In genomic region chr12:131930510-131930909, GRCh38 we compare ENCODE assay signal across 9 cellular contexts. TPM values are rescaled to one million over a fixed set of nuclear protein-coding genes. Genes with fewer than 3 reads are reported as not detected.
DNase-seq lines count a peak whose midpoint lies in the region; ATAC-seq and FAIRE-seq lines count a peak whose summit lies in the region.
"Had no signal": no experiment of that assay in that cellular context is flagged by ENCODE, and none has a peak within 500 bp of the region (broad histone marks: within the 10 kb centered on the region; RNA-seq: fewer than 3 reads in every experiment).

No MANE protein-coding gene starts in this region.

- intact Hi-C loops in activated CD4-positive, alpha-beta T cell treated with anti-CD3 and anti-CD28 coated beads for 36 hours (cut with DNase I, micrococcal nuclease): no loop called here
- intact Hi-C loops in activated T-helper 1 cell treated with anti-CD3 and anti-CD28 coated beads, Interleukin-12 subunit alpha, Interleukin-12 subunit beta, Interleukin-2, Interleukin-4 antibody, amounts not matched to agents 30 ng/mL and 10 ng/mL and 1 ng/mL, durations not matched to agents 14 hours and 24 hours and 36 hours (cut with micrococcal nuclease): no loop called here

- peaks cover 20% of the 10 kb centered on the region for H3K4me1 Mint-ChIP-seq in activated CD4-positive, alpha-beta T cell treated with anti-CD3 and anti-CD28 coated beads for 36 hours
- H3K4me1 Mint-ChIP-seq in activated T-helper 1 cell treated with anti-CD3 and anti-CD28 coated beads, Interleukin-12 subunit alpha, Interleukin-12 subunit beta, Interleukin-2, Interleukin-4 antibody, amounts not matched to agents 30 ng/mL and 10 ng/mL and 1 ng/mL, durations not matched to agents 14 hours and 24 hours and 36 hours (ENCODE audit: low read depth): peaks cover 13% of the 10 kb centered on the region
- H3K4me1 Mint-ChIP-seq in immature natural killer cell: peaks cover 16 to 20% of the 10 kb centered on the region in 2 donors

- ATAC-seq in activated CD4-positive, alpha-beta T cell treated with anti-CD3 and anti-CD28 coated beads for 36 hours: no peak
- ATAC-seq: gastroesophageal sphincter had no signal

- H3K9ac ChIP-seq in subcutaneous abdominal adipose tissue (ENCODE audit: low read length in 5 of 5): peak overlapping the region in 3 of 5 donors; percentile 70 to 76 (median 71)

- peak overlapping the region; percentile 83 for H3K27ac Mint-ChIP-seq in activated CD4-positive, alpha-beta T cell treated with anti-CD3 and anti-CD28 coated beads for 36 hours
- H3K27ac Mint-ChIP-seq in activated T-helper 1 cell treated with anti-CD3 and anti-CD28 coated beads, Interleukin-12 subunit alpha, Interleukin-12 subunit beta, Interleukin-2, Interleukin-4 antibody, amounts not matched to agents 30 ng/mL and 10 ng/mL and 1 ng/mL, durations not matched to agents 14 hours and 24 hours and 36 hours: peak overlapping the region; percentile 75
- H3K27ac Mint-ChIP-seq in immature natural killer cell: peak overlapping the region; percentile 25 to 84 (median 81)

- peaks cover 32% of the 10 kb centered on the region for H3K36me3 Mint-ChIP-seq in activated CD4-positive, alpha-beta T cell treated with anti-CD3 and anti-CD28 coated beads for 36 hours (ENCODE audit: low read depth)
- peaks cover 25% of the 10 kb centered on the region for H3K36me3 Mint-ChIP-seq in activated T-helper 1 cell treated with anti-CD3 and anti-CD28 coated beads, Interleukin-12 subunit alpha, Interleukin-12 subunit beta, Interleukin-2, Interleukin-4 antibody, amounts not matched to agents 30 ng/mL and 10 ng/mL and 1 ng/mL, durations not matched to agents 14 hours and 24 hours and 36 hours (ENCODE audit: low read depth)
- H3K36me3 Mint-ChIP-seq in immature natural killer cell: peaks cover 5 to 16% (median 13%) of the 10 kb centered on the region in 3 donors

- H3K4me1 ChIP-seq in subcutaneous abdominal adipose tissue (ENCODE audit: control insufficient read depth in 5 of 5, insufficient read depth in 5 of 5, low read length in 5 of 5): peaks cover 0 to 19% (median 16%) of the 10 kb centered on the region in 5 donors

- POLR2A ChIA-PET in activated CD4-positive, alpha-beta T cell treated with anti-CD3 and anti-CD28 coated beads for 36 hours (lab: Charles Lee): no interaction called here

- no peaks in the 10 kb centered on the region for H3K27me3 Mint-ChIP-seq in activated CD4-positive, alpha-beta T cell treated with anti-CD3 and anti-CD28 coated beads for 36 hours
- no peaks in the 10 kb centered on the region for H3K27me3 Mint-ChIP-seq in activated T-helper 1 cell treated with anti-CD3 and anti-CD28 coated beads, Interleukin-12 subunit alpha, Interleukin-12 subunit beta, Interleukin-2, Interleukin-4 antibody, amounts not matched to agents 30 ng/mL and 10 ng/mL and 1 ng/mL, durations not matched to agents 14 hours and 24 hours and 36 hours (ENCODE audit: insufficient read depth)
- peaks cover 4 to 21% (median 8%) of the 10 kb centered on the region in 3 donors for H3K27me3 Mint-ChIP-seq in immature natural killer cell (ENCODE audit: low read depth in 3 of 3)

- no peak overlapping the region for H3K27ac ChIP-seq in subcutaneous abdominal adipose tissue (ENCODE audit: low read depth, low read length)

- CTCF ChIA-PET in activated CD4-positive, alpha-beta T cell treated with anti-CD3 and anti-CD28 coated beads for 36 hours (lab: Charles Lee): interaction anchor here (0.7 to 1.8 kb wide), 2 partner anchors 10 to 33 kb away, joined by 3 to 5 read pairs; no protein-coding TSS in a partner anchor

- no peaks in the 10 kb centered on the region for H3K27me3 ChIP-seq in subcutaneous abdominal adipose tissue (ENCODE audit: control insufficient read depth in 5 of 5, insufficient read depth in 4 of 5, low read length in 5 of 5)
- H3K27me3 ChIP-seq: gastroesophageal sphincter had no signal

- no peaks in the 10 kb centered on the region for H3K9me3 ChIP-seq in subcutaneous abdominal adipose tissue (ENCODE audit: control insufficient read depth in 5 of 5, low read length in 5 of 5)
- H3K9me3 ChIP-seq: gastroesophageal sphincter had no signal

- H3K4me3 ChIP-seq in subcutaneous abdominal adipose tissue (ENCODE audit: low read depth in 1 of 5, low read length in 5 of 5): peak overlapping the region; percentile 59 to 87 (median 78)

- no peak for FAIRE-seq in frontal cortex (lab: Jason Lieb, UNC)

- no peak for DNase-seq in activated CD4-positive, alpha-beta T cell treated with anti-CD3 and anti-CD28 coated beads for 36 hours
- no peak for DNase-seq in activated CD4-positive, alpha-beta T cell treated with anti-CD3 and anti-CD28 coated beads, Interleukin-2, amount 50 U/mL, for 1 hour
- DNase-seq in activated T-helper 1 cell treated with anti-CD3 and anti-CD28 coated beads, Interleukin-12 subunit alpha, Interleukin-12 subunit beta, Interleukin-2, Interleukin-4 antibody, amounts not matched to agents 30 ng/mL and 10 ng/mL and 1 ng/mL, durations not matched to agents 14 hours and 24 hours and 36 hours (ENCODE audit: low spot score): no peak
- DNase-seq in immature natural killer cell (no peak), frontal cortex (ENCODE audit: low spot score in 2 of 2) (no peak), NCI-H82 (lab: John Stamatoyannopoulos, UW) (no peak), NCI-H2227 (lab: John Stamatoyannopoulos, UW; ENCODE audit: unreplicated experiment) (no peak)

- H3K9me3 Mint-ChIP-seq in activated CD4-positive, alpha-beta T cell treated with anti-CD3 and anti-CD28 coated beads for 36 hours (ENCODE audit: low read depth): no peaks in the 10 kb centered on the region
- no peaks in the 10 kb centered on the region for H3K9me3 Mint-ChIP-seq in activated T-helper 1 cell treated with anti-CD3 and anti-CD28 coated beads, Interleukin-12 subunit alpha, Interleukin-12 subunit beta, Interleukin-2, Interleukin-4 antibody, amounts not matched to agents 30 ng/mL and 10 ng/mL and 1 ng/mL, durations not matched to agents 14 hours and 24 hours and 36 hours
- no peaks in the 10 kb centered on the region for H3K9me3 Mint-ChIP-seq in immature natural killer cell

- peaks cover 0 to 37% (median 34%) of the 10 kb centered on the region in 5 donors for H3K36me3 ChIP-seq in subcutaneous abdominal adipose tissue (ENCODE audit: control insufficient read depth in 5 of 5, insufficient read depth in 5 of 5, low read length in 5 of 5)

- peak overlapping the region; percentile 97 for H3K4me3 Mint-ChIP-seq in activated CD4-positive, alpha-beta T cell treated with anti-CD3 and anti-CD28 coated beads for 36 hours
- H3K4me3 Mint-ChIP-seq in activated T-helper 1 cell treated with anti-CD3 and anti-CD28 coated beads, Interleukin-12 subunit alpha, Interleukin-12 subunit beta, Interleukin-2, Interleukin-4 antibody, amounts not matched to agents 30 ng/mL and 10 ng/mL and 1 ng/mL, durations not matched to agents 14 hours and 24 hours and 36 hours: peak overlapping the region; percentile 94
- H3K4me3 Mint-ChIP-seq in immature natural killer cell: peak overlapping the region; percentile 77 to 86 (median 81)

RNA-seq across cellular contexts. Expression of gene PUS1, which starts 1.4 kb away (rescaled TPM):
- 10 to 100 TPM; 37.8 to 56.5 TPM for total RNA-seq in activated CD4-positive, alpha-beta T cell treated with anti-CD3 and anti-CD28 coated beads for 36 hours
- 92.1 and 100.0 TPM in 2 replicates for total RNA-seq in activated T-helper 1 cell treated with anti-CD3 and anti-CD28 coated beads, Interleukin-12 subunit alpha, Interleukin-12 subunit beta, Interleukin-2, Interleukin-4 antibody, amounts not matched to agents 30 ng/mL and 10 ng/mL and 1 ng/mL, durations not matched to agents 14 hours and 24 hours and 36 hours
- 10 to 100 TPM in 1 of 3 donors, 1 to 10 TPM in 2; 4.4 to 14.5 (median 6.2) TPM for polyA plus RNA-seq in immature natural killer cell
- 3.3 TPM for total RNA-seq in frontal cortex

RNA-seq across cellular contexts. Expression of gene EP400, which starts 19.2 kb away (rescaled TPM):
- 10 to 100 TPM; 46.4 to 51.3 TPM for total RNA-seq in activated CD4-positive, alpha-beta T cell treated with anti-CD3 and anti-CD28 coated beads for 36 hours
- total RNA-seq in activated T-helper 1 cell treated with anti-CD3 and anti-CD28 coated beads, Interleukin-12 subunit alpha, Interleukin-12 subunit beta, Interleukin-2, Interleukin-4 antibody, amounts not matched to agents 30 ng/mL and 10 ng/mL and 1 ng/mL, durations not matched to agents 14 hours and 24 hours and 36 hours: 66.6 TPM in 2 replicates
- polyA plus RNA-seq in immature natural killer cell: 1 to 10 TPM in 1 of 3 donors, under 1 TPM in 2; 0.05 to 4.1 (median 0.74) TPM
- total RNA-seq in frontal cortex: 10.2 TPM

RNA-seq across cellular contexts. Expression of gene ULK1, which starts 36.1 kb away (rescaled TPM):
- total RNA-seq in activated CD4-positive, alpha-beta T cell treated with anti-CD3 and anti-CD28 coated beads for 36 hours: 10 to 100 TPM; 12.9 to 14.4 TPM
- 28.4 TPM in 2 replicates for total RNA-seq in activated T-helper 1 cell treated with anti-CD3 and anti-CD28 coated beads, Interleukin-12 subunit alpha, Interleukin-12 subunit beta, Interleukin-2, Interleukin-4 antibody, amounts not matched to agents 30 ng/mL and 10 ng/mL and 1 ng/mL, durations not matched to agents 14 hours and 24 hours and 36 hours
- polyA plus RNA-seq in immature natural killer cell: 1 to 10 TPM in 1 of 3 donors, under 1 TPM in 1, not detected in 1; 0.36 to 1.2 TPM
- 7.3 TPM for total RNA-seq in frontal cortex
